Comparison of ENCODE assay signal across 11 cellular contexts in genomic region chr20:49893242-49894072, GRCh38. TPM values are rescaled to one million over a fixed set of nuclear protein-coding genes. Genes with fewer than 3 reads are reported as not detected.
DNase-seq lines count a peak whose midpoint lies in the region; ATAC-seq and TF ChIP-seq lines count a peak whose summit lies in the region.
"Had no signal": no experiment of that assay in that cellular context is flagged by ENCODE, and none has a peak within 500 bp of the region (broad histone marks: within the 10 kb centered on the region; RNA-seq: fewer than 3 reads in every experiment).

No MANE protein-coding gene starts in this region.

- H3K27me3 ChIP-seq in upper lobe of left lung (no peaks in the 10 kb centered on the region), mesendoderm (ENCODE audit: insufficient read depth, low read length, poor library complexity) (no peaks in the 10 kb centered on the region)

- no peak overlapping the region for H2AK5ac ChIP-seq in mesendoderm (ENCODE audit: low read length)

- no peak overlapping the region for H2BK120ac ChIP-seq in mesendoderm (ENCODE audit: low read depth, low read length)

- H3K4me2 ChIP-seq in mesendoderm (ENCODE audit: low read length), result no peak overlapping the region

- no peak overlapping the region for H3K9ac ChIP-seq in mesendoderm (ENCODE audit: low read length)

- no peaks in the 10 kb centered on the region for H3K9me3 ChIP-seq in upper lobe of left lung

- no peak for DNase-seq in natural killer cell treated with Interleukin-12 subunit alpha and Interleukin-12 subunit beta and Interleukin-15 and Interleukin-18, amount 100 ng/mL, for 72 hours (ENCODE audit: low spot score)
- DNase-seq in natural killer cell (no peak), memory B cell (ENCODE audit: low spot score in 2 of 2) (no peak), upper lobe of left lung (peak in 1 of 2 donors; percentile 34), mesendoderm (no peak)
- DNase-seq in activated T-cell treated with anti-CD3 and anti-CD28 coated beads, Interleukin-2, amount 50 U/mL, for 24 hours, result peak; percentile 53
- DNase-seq in effector CD8-positive, alpha-beta T cell (lab: John Stamatoyannopoulos, UW), result no peak
- DNase-seq: DMS53, NCI-H524 had no signal

- H4K5ac ChIP-seq in mesendoderm (ENCODE audit: low read length), result no peak overlapping the region

- intact Hi-C loops in natural killer cell (cut with micrococcal nuclease), result no loop called here

- H3K4me1 ChIP-seq in upper lobe of left lung (peaks cover 46 to 69% (median 56%) of the 10 kb centered on the region in 4 donors), mesendoderm (ENCODE audit: control insufficient read depth, low read depth, low read length) (peaks cover 10% of the 10 kb centered on the region)

- no peak overlapping the region for H3K4ac ChIP-seq in mesendoderm (ENCODE audit: low read depth, low read length)

- H3K27ac ChIP-seq in upper lobe of left lung, result peak overlapping the region; percentile 32 to 53 (median 42)
- H3K27ac ChIP-seq in mesendoderm (ENCODE audit: low read depth, low read length), result no peak overlapping the region
- H3K27ac ChIP-seq: HL-60 had no signal

- H3K27ac Mint-ChIP-seq in natural killer cell treated with Interleukin-12 subunit alpha and Interleukin-12 subunit beta and Interleukin-15 and Interleukin-18, amount 100 ng/mL, for 72 hours, result peak overlapping the region; percentile 61 to 82
- H3K27ac Mint-ChIP-seq in natural killer cell, result no peak overlapping the region
- peak overlapping the region; percentile 88 for H3K27ac Mint-ChIP-seq in activated T-cell treated with anti-CD3 and anti-CD28 coated beads, Interleukin-2, amount 50 U/mL, for 24 hours
- H3K27ac Mint-ChIP-seq in memory B cell, result peak overlapping the region; percentile 35

- peaks cover 18 to 24% of the 10 kb centered on the region in 2 donors for H3K4me1 Mint-ChIP-seq in natural killer cell treated with Interleukin-12 subunit alpha and Interleukin-12 subunit beta and Interleukin-15 and Interleukin-18, amount 100 ng/mL, for 72 hours (ENCODE audit: low read depth in 2 of 2)
- H3K4me1 Mint-ChIP-seq in natural killer cell (peaks cover 2 to 15% of the 10 kb centered on the region in 2 donors), memory B cell (peaks cover 19% of the 10 kb centered on the region)
- peaks cover 35% of the 10 kb centered on the region for H3K4me1 Mint-ChIP-seq in activated T-cell treated with anti-CD3 and anti-CD28 coated beads, Interleukin-2, amount 50 U/mL, for 24 hours (ENCODE audit: low read depth)

- H2BK5ac ChIP-seq in mesendoderm (ENCODE audit: low read length), result no peak overlapping the region

- H3K36me3 Mint-ChIP-seq in natural killer cell treated with Interleukin-12 subunit alpha and Interleukin-12 subunit beta and Interleukin-15 and Interleukin-18, amount 100 ng/mL, for 72 hours, result no peaks in the 10 kb centered on the region
- H3K36me3 Mint-ChIP-seq in natural killer cell (no peaks in the 10 kb centered on the region), memory B cell (peaks cover 2% of the 10 kb centered on the region)
- H3K36me3 Mint-ChIP-seq in activated T-cell treated with anti-CD3 and anti-CD28 coated beads, Interleukin-2, amount 50 U/mL, for 24 hours (ENCODE audit: low read depth), result peaks cover 25% of the 10 kb centered on the region

- H3K18ac ChIP-seq in mesendoderm (ENCODE audit: low read length), result no peak overlapping the region

- peak overlapping the region in 1 of 4 donors; percentile 0 for H3K4me3 ChIP-seq in upper lobe of left lung
- H3K4me3 ChIP-seq in mesendoderm (ENCODE audit: low read length), result no peak overlapping the region

- H3K9me3 Mint-ChIP-seq in natural killer cell treated with Interleukin-12 subunit alpha and Interleukin-12 subunit beta and Interleukin-15 and Interleukin-18, amount 100 ng/mL, for 72 hours, result no peaks in the 10 kb centered on the region
- H3K9me3 Mint-ChIP-seq in natural killer cell, result no peaks in the 10 kb centered on the region
- H3K9me3 Mint-ChIP-seq in activated T-cell treated with anti-CD3 and anti-CD28 coated beads, Interleukin-2, amount 50 U/mL, for 24 hours, result no peaks in the 10 kb centered on the region
- no peaks in the 10 kb centered on the region for H3K9me3 Mint-ChIP-seq in memory B cell

- no peak for TF ChIP-seq EP300 in upper lobe of left lung (IDR thresholded peaks at IDR 0.05)

- H3K4me3 Mint-ChIP-seq in natural killer cell treated with Interleukin-12 subunit alpha and Interleukin-12 subunit beta and Interleukin-15 and Interleukin-18, amount 100 ng/mL, for 72 hours, result peak overlapping the region; percentile 74
- H3K4me3 Mint-ChIP-seq in natural killer cell (no peak overlapping the region), memory B cell (peak overlapping the region; percentile 58)
- peak overlapping the region; percentile 26 for H3K4me3 Mint-ChIP-seq in activated T-cell treated with anti-CD3 and anti-CD28 coated beads, Interleukin-2, amount 50 U/mL, for 24 hours

- H3K79me2 ChIP-seq in mesendoderm (ENCODE audit: control insufficient read depth, insufficient read depth, low read length), result no peaks in the 10 kb centered on the region

- H3K56ac ChIP-seq in mesendoderm (ENCODE audit: low read length), result no peak overlapping the region

- H3K23ac ChIP-seq in mesendoderm (ENCODE audit: low read length), result no peak overlapping the region

- H4K8ac ChIP-seq in mesendoderm (ENCODE audit: low read depth, low read length), result no peak overlapping the region

- TF ChIP-seq CTCF in natural killer cell (IDR thresholded peaks at IDR 0.05) (no peak), upper lobe of left lung (IDR thresholded peaks at IDR 0.05) (no peak)

- 69 to 71% methylated on average over 11 to 12 of the region's 12 CpGs for WGBS in upper lobe of left lung, 2 donors
- no CpG with 5 or more reads among the region's 12 CpGs for WGBS in mesendoderm (ENCODE audit: extremely low coverage, insufficient coverage, low lambda C conversion rate)

- no peak for TF ChIP-seq POLR2A in upper lobe of left lung (IDR thresholded peaks at IDR 0.05)

- H3K36me3 ChIP-seq in upper lobe of left lung (peaks cover 0 to 4% (median under 1%) of the 10 kb centered on the region in 4 donors), mesendoderm (ENCODE audit: control insufficient read depth, insufficient read depth, low read length) (no peaks in the 10 kb centered on the region)

- peak; percentile 33 to 57 for ATAC-seq in natural killer cell treated with Interleukin-12 subunit alpha and Interleukin-12 subunit beta and Interleukin-15 and Interleukin-18, amount 100 ng/mL, for 72 hours
- no peak for ATAC-seq in natural killer cell
- no peak for ATAC-seq in memory B cell (ENCODE audit: low read depth)
- no peak for ATAC-seq in upper lobe of left lung (ENCODE audit: low FRiP score in 2 of 2)
- ATAC-seq in GM18519 (IDR thresholded peaks at IDR 0.05; ENCODE audit: low FRiP score, unreplicated experiment), result no peak

- H3K27me3 Mint-ChIP-seq in natural killer cell treated with Interleukin-12 subunit alpha and Interleukin-12 subunit beta and Interleukin-15 and Interleukin-18, amount 100 ng/mL, for 72 hours, result no peaks in the 10 kb centered on the region
- H3K27me3 Mint-ChIP-seq in natural killer cell (ENCODE audit: low read depth in 2 of 2) (no peaks in the 10 kb centered on the region), memory B cell (no peaks in the 10 kb centered on the region)
- no peaks in the 10 kb centered on the region for H3K27me3 Mint-ChIP-seq in activated T-cell treated with anti-CD3 and anti-CD28 coated beads, Interleukin-2, amount 50 U/mL, for 24 hours

- no peak overlapping the region for H2BK15ac ChIP-seq in mesendoderm (replicated peaks; ENCODE audit: low read depth)

- no peaks in the 10 kb centered on the region for H3K79me1 ChIP-seq in mesendoderm (ENCODE audit: low read length)

RNA-seq across cellular contexts. Expression of gene SPATA2, which starts 21.9 kb away (rescaled TPM):
- total RNA-seq in natural killer cell treated with Interleukin-12 subunit alpha and Interleukin-12 subunit beta and Interleukin-15 and Interleukin-18, amount 100 ng/mL, for 72 hours, result 10 to 100 TPM; 10.1 to 12.0 TPM
- total RNA-seq in natural killer cell (10 to 100 TPM; 16.4 to 25.8 (median 25.1) TPM), upper lobe of left lung (1 to 10 TPM; 5.1 to 9.4 (median 6.4) TPM)
- polyA plus RNA-seq in mesendoderm (2013, experiment 1 of 2), result 10.0 TPM
- 9.6 TPM for polyA plus RNA-seq in mesendoderm (2013, experiment 2 of 2)

RNA-seq across cellular contexts. Expression of gene RNF114, which starts 42.7 kb away (rescaled TPM):
- total RNA-seq in natural killer cell treated with Interleukin-12 subunit alpha and Interleukin-12 subunit beta and Interleukin-15 and Interleukin-18, amount 100 ng/mL, for 72 hours, result 10 to 100 TPM; 69.9 to 79.3 TPM
- total RNA-seq in natural killer cell, result 100 to 1,000 TPM in 2 of 3 donors, 10 to 100 TPM in 1; 92.3 to 108 (median 100) TPM
- 100 to 1,000 TPM in 4 of 6 donors, 10 to 100 TPM in 2; 72.4 to 248 (median 173) TPM for total RNA-seq in upper lobe of left lung
- polyA plus RNA-seq in mesendoderm (2013, experiment 1 of 2), result 60.4 TPM
- polyA plus RNA-seq in mesendoderm (2013, experiment 2 of 2), result 60.4 TPM

Comparison
In these comparisons a context has a peak if more than half of its experiments do, and no peak if none do; other contexts are left out.
1. ATAC-seq: peak in natural killer cell treated with Interleukin-12 subunit alpha and Interleukin-12 subunit beta and Interleukin-15 and Interleukin-18, amount 100 ng/mL, for 72 hours (2 of 2); none in natural killer cell (0 of 3), memory B cell (single experiment), upper lobe of left lung (0 of 2) and GM18519 (single experiment).
2. H3K27ac Mint-ChIP-seq: peak in natural killer cell treated with Interleukin-12 subunit alpha and Interleukin-12 subunit beta and Interleukin-15 and Interleukin-18, amount 100 ng/mL, for 72 hours (2 of 2), activated T-cell treated with anti-CD3 and anti-CD28 coated beads, Interleukin-2, amount 50 U/mL, for 24 hours (single experiment) and memory B cell (single experiment); none in natural killer cell (0 of 2).